In genomic region chr9:128607642-128608350, GRCh38 we compare ENCODE assay signal across 12 cellular contexts. TPM values are rescaled to one million over a fixed set of nuclear protein-coding genes. Genes with fewer than 3 reads are reported as not detected.
A peak's percentile ranks its signal among the peaks of the same experiment; 100 is the strongest.
DNase-seq lines count a peak whose midpoint lies in the region; ATAC-seq and TF ChIP-seq lines count a peak whose summit lies in the region.
"Had no signal": no experiment of that assay in that cellular context is flagged by ENCODE, and none has a peak within 500 bp of the region (broad histone marks: within the 10 kb centered on the region; RNA-seq: fewer than 3 reads in every experiment).

No MANE protein-coding gene starts in this region.

- intact Hi-C loops in adrenal gland (cut with DNase I) = no loop called here

- peak overlapping the region; percentile 11 for H3K9ac ChIP-seq in rectal smooth muscle tissue (ENCODE audit: low read length)

- TF ChIP-seq CTCF in adrenal gland (IDR thresholded peaks at IDR 0.05) = no peak
- TF ChIP-seq CTCF in gastroesophageal sphincter (IDR thresholded peaks at IDR 0.05) = no peak
- no peak for TF ChIP-seq CTCF in BE2C (IDR thresholded peaks at IDR 0.05; ENCODE audit: low read depth, low read length)

- ATAC-seq in gastroesophageal sphincter = peak; percentile 95
- ATAC-seq in HG03442 (IDR thresholded peaks at IDR 0.05; ENCODE audit: unreplicated experiment) = no peak
- ATAC-seq: activated T-cell treated with anti-CD3 and anti-CD28 coated beads, Interleukin-2, amount 50 U/mL, for 72 hours; T-helper 17 cell had no signal

- no peaks in the 10 kb centered on the region for H3K9me3 ChIP-seq in adrenal gland (replicated peaks in 1 of 3)
- H3K9me3 ChIP-seq in gastroesophageal sphincter = no peaks in the 10 kb centered on the region
- H3K9me3 ChIP-seq in BE2C = no peaks in the 10 kb centered on the region

- H3K27me3 ChIP-seq in adrenal gland (no peaks in the 10 kb centered on the region), gastroesophageal sphincter (no peaks in the 10 kb centered on the region), rectal smooth muscle tissue (ENCODE audit: control insufficient read depth, insufficient read depth, low read length) (no peaks in the 10 kb centered on the region), BE2C (no peaks in the 10 kb centered on the region)

- peak; percentile 61 for DNase-seq in H4 (ENCODE audit: low spot score)
- peak; percentile 82 to 95 (median 94) for DNase-seq in adrenal gland
- no peak for DNase-seq in activated T-cell treated with anti-CD3 and anti-CD28 coated beads for 4 hours
- no peak for DNase-seq in BE2C
- no peak for DNase-seq in stimulated activated CD4-positive, alpha-beta T cell treated with anti-CD3 and anti-CD28 coated beads, Interleukin-4, amount 100 ng/mL, for 24 hours
- DNase-seq: activated T-cell treated with anti-CD3 and anti-CD28 coated beads, Interleukin-2, amount 50 U/mL, for 72 hours; MV-4-11; stimulated activated CD4-positive, alpha-beta T cell treated with anti-CD3 and anti-CD28 coated beads, Interleukin-12 subunit alpha, Interleukin-12 subunit beta, amount 100 ng/mL, for 4 hours; T-helper 17 cell had no signal

- H3K4me3 ChIP-seq in adrenal gland (no peak overlapping the region), gastroesophageal sphincter (no peak overlapping the region), rectal smooth muscle tissue (ENCODE audit: low read length) (no peak overlapping the region), BE2C (ENCODE audit: low read depth, low read length) (no peak overlapping the region)

- TF ChIP-seq POLR2A in adrenal gland (IDR thresholded peaks at IDR 0.05) = no peak
- no peak for TF ChIP-seq POLR2A in gastroesophageal sphincter (IDR thresholded peaks at IDR 0.05)

- peak; percentile 31 for TF ChIP-seq EP300 in gastroesophageal sphincter (IDR thresholded peaks at IDR 0.05)

- H3K4me1 ChIP-seq in adrenal gland (replicated peaks in 1 of 2) = peaks cover 0 to 7% of the 10 kb centered on the region in 2 donors
- peaks cover 0 to 30% (median 8%) of the 10 kb centered on the region in 3 donors for H3K4me1 ChIP-seq in gastroesophageal sphincter
- H3K4me1 ChIP-seq in rectal smooth muscle tissue (ENCODE audit: control insufficient read depth, insufficient read depth, low read length) = no peaks in the 10 kb centered on the region
- H3K4me1 ChIP-seq in BE2C = no peaks in the 10 kb centered on the region

- WGBS in adrenal gland, 4 donors = 58 to 72% (median 64%) methylated on average over 11 to 16 of the region's 16 CpGs
- 39 to 57% methylated on average over 4 to 6 of the region's 16 CpGs for WGBS in gastroesophageal sphincter (ENCODE audit: low coverage in 1 of 2), 2 donors

- H3K36me3 ChIP-seq in adrenal gland (replicated peaks in 1 of 2) (peaks cover 0 to 97% of the 10 kb centered on the region in 2 donors), gastroesophageal sphincter (peaks cover 2 to 100% of the 10 kb centered on the region in 2 donors), rectal smooth muscle tissue (ENCODE audit: control insufficient read depth, insufficient read depth, low read length) (peaks cover 59% of the 10 kb centered on the region), BE2C (peaks cover 76% of the 10 kb centered on the region)

- H3K27ac ChIP-seq in adrenal gland (peak overlapping the region in 4 of 5 donors; percentile 33 to 80 (median 70)), gastroesophageal sphincter (peak overlapping the region; percentile 71 to 83 (median 76)), rectal smooth muscle tissue (ENCODE audit: low read depth, low read length) (peak overlapping the region; percentile 71)

RNA-seq across cellular contexts. Expression of gene DYNC2I2, which starts 48.9 kb away (rescaled TPM):
- 56.9 and 69.0 TPM in 2 replicates for total RNA-seq in H4 (2014; rRNA removed; shearing (Covaris generic))
- total RNA-seq in adrenal gland (100 to 1,000 TPM in 2 of 8 donors, 10 to 100 TPM in 6; 23.1 to 192 (median 83.2) TPM), gastroesophageal sphincter (10 to 100 TPM; 28.3 to 47.0 (median 37.7) TPM)
- polyA plus RNA-seq in adrenal gland = 100 to 1,000 TPM in 1 of 3 donors, 10 to 100 TPM in 1, 1 to 10 TPM in 1; 7.5 to 119 (median 91.6) TPM
- 84.7 TPM for polyA plus RNA-seq in BE2C (2012; ENCODE audit: insufficient read depth, insufficient read length, low read depth)

RNA-seq across cellular contexts. Expression of gene SPTAN1, which starts 55.4 kb away (rescaled TPM):
- total RNA-seq in H4 (2014; rRNA removed; shearing (Covaris generic)) = 46.5 and 52.8 TPM in 2 replicates
- total RNA-seq in adrenal gland (100 to 1,000 TPM; 172 to 316 (median 227) TPM), gastroesophageal sphincter (100 to 1,000 TPM; 223 to 390 (median 286) TPM)
- 100 to 1,000 TPM; 167 to 278 (median 252) TPM for polyA plus RNA-seq in adrenal gland
- 282 TPM for polyA plus RNA-seq in BE2C (2012; ENCODE audit: insufficient read depth, insufficient read length, low read depth)

Comparison
In these comparisons a context has a peak if more than half of its experiments do, and no peak if none do; other contexts are left out.
1. DNase-seq: peak in H4 (single experiment) and adrenal gland (7 of 7); none in activated T-cell treated with anti-CD3 and anti-CD28 coated beads for 4 hours (single experiment), BE2C (single experiment) and stimulated activated CD4-positive, alpha-beta T cell treated with anti-CD3 and anti-CD28 coated beads, Interleukin-4, amount 100 ng/mL, for 24 hours (single experiment).
2. Peak in every context shown above with its lines, with median percentiles within 50 percentile points of each other: H3K27ac ChIP-seq.